In genomic region chr4:124713213-124713592, GRCh38 we compare ENCODE assay signal across 1 cellular context.
TF ChIP-seq lines count a peak whose summit lies in the region.

No MANE protein-coding gene starts in this region.

TF ChIP-seq in K562, 482 proteins besides CTCF, POLR2A, EP300 and RAD21 (continued from another document and continues in another):
- TF ChIP-seq RREB1 (CRISPR knock-in tag; IDR thresholded peaks at IDR 0.05) (no peak), CHD1 (IDR thresholded peaks at IDR 0.05; ENCODE audit: low read length) (peak; percentile 50), NRF1 (conservative IDR thresholded peaks at IDR 0.05 in 1 of 2, IDR thresholded peaks at IDR 0.05 in 1 of 2) (peak in 1 of 2 experiments; percentile 1; a peak in 2 of 4 replicates), ZFX (CRISPR knock-in tag; IDR thresholded peaks at IDR 0.05) (peak; percentile 93), E2F4 (CRISPR knock-in tag; IDR thresholded peaks at IDR 0.05; ENCODE audit: low read depth) (no peak), ARID3A (IDR thresholded peaks at IDR 0.05; ENCODE audit: borderline replicate concordance, low read depth, low read length) (no peak), TRIM28 (IDR thresholded peaks at IDR 0.05) (peak; percentile 68; the same call in 1 of the 2 replicates), ATF7 (IDR thresholded peaks at IDR 0.05) (0 out of 2 replicates have a peak, but pooled peaks have one; percentile 32), MAX (CRISPR knock-in tag; IDR thresholded peaks at IDR 0.05) (peak; percentile 40), HNRNPL (IDR thresholded peaks at IDR 0.05; ENCODE audit: low read depth, low read length) (no peak), NBN (IDR thresholded peaks at IDR 0.05; ENCODE audit: low read depth) (peak; percentile 70; the same call in 1 of the 2 replicates), MITF (IDR thresholded peaks at IDR 0.05) (peak; percentile 83), NR2C1 (IDR thresholded peaks at IDR 0.05) (no peak), NR2C1 (tag; IDR thresholded peaks at IDR 0.05) (no peak), NCOA1 (IDR thresholded peaks at IDR 0.05; ENCODE audit: low read depth) (0 out of 2 replicates have a peak, but pooled peaks have one; percentile 29), OTX1 (CRISPR knock-in tag; IDR thresholded peaks at IDR 0.05) (0 out of 2 replicates have a peak, but pooled peaks have one; percentile 63), ATF3 (IDR thresholded peaks at IDR 0.05) (no peak), ATF3 (CRISPR knock-in tag; conservative IDR thresholded peaks at IDR 0.05) (peak; percentile 65; the same call in 1 of the 2 replicates), NR2F6 (CRISPR knock-in tag; IDR thresholded peaks at IDR 0.05) (no peak), RERE (CRISPR knock-in tag; IDR thresholded peaks at IDR 0.05; ENCODE audit: borderline replicate concordance) (peak; percentile 62; the same call in 1 of the 2 replicates), KDM5B (IDR thresholded peaks at IDR 0.05; ENCODE audit: insufficient replicate concordance, low read depth, low read length) (peak; percentile 77), XRCC5 (IDR thresholded peaks at IDR 0.05; ENCODE audit: low read depth, low read length) (peak; percentile 54; the same call in 1 of the 2 replicates), EGR1 (conservative IDR thresholded peaks at IDR 0.05) (no peak), CREM (IDR thresholded peaks at IDR 0.05; ENCODE audit: low read depth) (peak; percentile 64), ARNT (IDR thresholded peaks at IDR 0.05) (peak in 1 of 2 experiments; percentile 75; a peak in 1 of 4 replicates), TEAD1 (CRISPR knock-in tag; IDR thresholded peaks at IDR 0.05) (peak; percentile 33 to 89; a peak in 2 of 4 replicates), USF2 (CRISPR knock-in tag; IDR thresholded peaks at IDR 0.05) (peak; percentile 87), CHAMP1 (IDR thresholded peaks at IDR 0.05) (peak; percentile 54; the same call in 1 of the 2 replicates), HDAC2 (IDR thresholded peaks at IDR 0.05) (peak; percentile 67), BHLHE40 (IDR thresholded peaks at IDR 0.05; ENCODE audit: low read length) (no peak), ZZZ3 (IDR thresholded peaks at IDR 0.05) (peak; percentile 79; the same call in 1 of the 2 replicates), TOE1 (IDR thresholded peaks at IDR 0.05; ENCODE audit: borderline replicate concordance) (peak; percentile 66; the same call in 1 of the 2 replicates), TOE1 (CRISPR knock-in tag; IDR thresholded peaks at IDR 0.05; ENCODE audit: borderline replicate concordance, low read depth) (no peak), CBX5 (IDR thresholded peaks at IDR 0.05; ENCODE audit: borderline replicate concordance, low read depth) (0 out of 2 replicates have a peak, but pooled peaks have one; percentile 62), CBX3 (IDR thresholded peaks at IDR 0.05; ENCODE audit: borderline replicate concordance in 1 of 2, low read length in 2 of 2) (0 out of 3 replicates have a peak, but pooled peaks of 1 of the 2 experiments have one; percentile 47), HCFC1 (IDR thresholded peaks at IDR 0.05; ENCODE audit: low read depth, low read length) (peak; percentile 37; the same call in 1 of the 2 replicates)
